In the genomic region with DNA sequence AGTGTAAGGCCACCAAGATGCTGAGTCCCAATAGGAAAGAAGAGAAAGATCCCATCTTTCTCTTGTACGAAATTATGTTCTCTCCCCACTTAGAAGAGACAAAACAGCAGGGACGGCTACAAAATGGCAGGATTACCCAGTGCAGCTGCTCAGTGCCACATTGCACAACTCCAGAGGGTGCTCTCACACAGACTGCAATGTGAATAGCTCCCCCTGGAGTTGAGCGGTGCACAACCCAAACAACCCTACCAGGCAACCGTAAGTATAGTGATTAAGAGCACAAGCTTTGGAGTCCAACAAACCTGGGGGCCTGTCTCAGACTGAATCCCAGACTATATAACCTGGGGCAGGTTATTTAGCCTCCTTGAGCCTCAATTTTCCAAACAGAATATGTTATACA, we compare ENCODE assay signal across 1 cellular context.
TF ChIP-seq lines count a peak whose summit lies in the region.

No MANE protein-coding gene starts in this region.

TF ChIP-seq in HepG2, 621 proteins besides CTCF, POLR2A, EP300 and RAD21 (continued from another document):
- TF ChIP-seq, protein P1, sequence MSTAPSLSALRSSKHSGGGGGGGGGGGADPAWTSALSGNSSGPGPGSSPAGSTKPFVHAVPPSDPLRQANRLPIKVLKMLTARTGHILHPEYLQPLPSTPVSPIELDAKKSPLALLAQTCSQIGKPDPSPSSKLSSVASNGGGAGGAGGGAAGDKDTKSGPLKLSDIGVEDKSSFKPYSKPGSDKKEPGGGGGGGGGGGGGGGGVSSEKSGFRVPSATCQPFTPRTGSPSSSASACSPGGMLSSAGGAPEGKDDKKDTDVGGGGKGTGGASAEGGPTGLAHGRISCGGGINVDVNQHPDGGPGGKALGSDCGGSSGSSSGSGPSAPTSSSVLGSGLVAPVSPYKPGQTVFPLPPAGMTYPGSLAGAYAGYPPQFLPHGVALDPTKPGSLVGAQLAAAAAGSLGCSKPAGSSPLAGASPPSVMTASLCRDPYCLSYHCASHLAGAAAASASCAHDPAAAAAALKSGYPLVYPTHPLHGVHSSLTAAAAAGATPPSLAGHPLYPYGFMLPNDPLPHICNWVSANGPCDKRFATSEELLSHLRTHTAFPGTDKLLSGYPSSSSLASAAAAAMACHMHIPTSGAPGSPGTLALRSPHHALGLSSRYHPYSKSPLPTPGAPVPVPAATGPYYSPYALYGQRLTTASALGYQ (CRISPR knock-in tag; IDR thresholded peaks at IDR 0.05): no peak
- TF ChIP-seq ZFYVE20 (CRISPR knock-in tag; IDR thresholded peaks at IDR 0.05; ENCODE audit: borderline replicate concordance, low read depth) (no peak), ISL2 (CRISPR knock-in tag; IDR thresholded peaks at IDR 0.05) (no peak), TARDBP (CRISPR knock-in tag; IDR thresholded peaks at IDR 0.05) (0 out of 2 replicates have a peak, but pooled peaks have one; percentile 50), ZNF879 (CRISPR knock-in tag; IDR thresholded peaks at IDR 0.05) (no peak), HDAC6 (IDR thresholded peaks at IDR 0.05; ENCODE audit: low read depth, low read length) (no peak), SP1 (IDR thresholded peaks at IDR 0.05) (no peak), SP1 (CRISPR knock-in tag; IDR thresholded peaks at IDR 0.05) (0 out of 2 replicates have a peak, but pooled peaks have one; percentile 25), RXRA (CRISPR knock-in tag; IDR thresholded peaks at IDR 0.05) (peak; percentile 23; the same call in 1 of the 2 replicates), ZNF788 (CRISPR knock-in tag; IDR thresholded peaks at IDR 0.05; ENCODE audit: borderline replicate concordance) (peak; percentile 62; the same call in 1 of the 2 replicates), KDM6A (CRISPR knock-in tag; IDR thresholded peaks at IDR 0.05; ENCODE audit: low read depth) (no peak), ZNF761 (CRISPR knock-in tag; conservative IDR thresholded peaks at IDR 0.05) (no peak), NCOA2 (CRISPR knock-in tag; IDR thresholded peaks at IDR 0.05) (peak; percentile 42), ZNF354B (CRISPR knock-in tag; IDR thresholded peaks at IDR 0.05) (no peak), ZSCAN29 (CRISPR knock-in tag; conservative IDR thresholded peaks at IDR 0.05) (no peak), THAP11 (CRISPR knock-in tag; IDR thresholded peaks at IDR 0.05) (peak; percentile 49), ZFP41 (CRISPR knock-in tag; IDR thresholded peaks at IDR 0.05; ENCODE audit: borderline replicate concordance) (no peak), HOXA5 (CRISPR knock-in tag; IDR thresholded peaks at IDR 0.05) (no peak), ERF (CRISPR knock-in tag; IDR thresholded peaks at IDR 0.05) (peak; percentile 66; the same call in 1 of the 2 replicates), SYNCRIP (IDR thresholded peaks at IDR 0.05; ENCODE audit: insufficient read depth, low read depth, low read length) (no peak), IKZF1 (IDR thresholded peaks at IDR 0.05) (no peak), ZNF780A (CRISPR knock-in tag; IDR thresholded peaks at IDR 0.05) (no peak), ZFP1 (CRISPR knock-in tag; IDR thresholded peaks at IDR 0.05) (0 out of 2 replicates have a peak, but pooled peaks have one; percentile 72), MAF1 (CRISPR knock-in tag; IDR thresholded peaks at IDR 0.05; ENCODE audit: borderline replicate concordance) (no peak), ZNF768 (CRISPR knock-in tag; IDR thresholded peaks at IDR 0.05) (no peak; the same call in 1 of the 2 replicates), NR2F6 (IDR thresholded peaks at IDR 0.05) (no peak), NR2F6 (CRISPR knock-in tag; IDR thresholded peaks at IDR 0.05) (peak; percentile 72; the same call in 1 of the 2 replicates), FOXC1 (CRISPR knock-in tag; IDR thresholded peaks at IDR 0.05; ENCODE audit: borderline replicate concordance) (no peak), HOXA9 (CRISPR knock-in tag; IDR thresholded peaks at IDR 0.05; ENCODE audit: borderline replicate concordance) (no peak)
- TF ChIP-seq, protein P2, sequence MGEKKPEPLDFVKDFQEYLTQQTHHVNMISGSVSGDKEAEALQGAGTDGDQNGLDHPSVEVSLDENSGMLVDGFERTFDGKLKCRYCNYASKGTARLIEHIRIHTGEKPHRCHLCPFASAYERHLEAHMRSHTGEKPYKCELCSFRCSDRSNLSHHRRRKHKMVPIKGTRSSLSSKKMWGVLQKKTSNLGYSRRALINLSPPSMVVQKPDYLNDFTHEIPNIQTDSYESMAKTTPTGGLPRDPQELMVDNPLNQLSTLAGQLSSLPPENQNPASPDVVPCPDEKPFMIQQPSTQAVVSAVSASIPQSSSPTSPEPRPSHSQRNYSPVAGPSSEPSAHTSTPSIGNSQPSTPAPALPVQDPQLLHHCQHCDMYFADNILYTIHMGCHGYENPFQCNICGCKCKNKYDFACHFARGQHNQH (CRISPR knock-in tag; IDR thresholded peaks at IDR 0.05): peak; percentile 57; the same call in 1 of the 2 replicates
- TF ChIP-seq, protein P3, sequence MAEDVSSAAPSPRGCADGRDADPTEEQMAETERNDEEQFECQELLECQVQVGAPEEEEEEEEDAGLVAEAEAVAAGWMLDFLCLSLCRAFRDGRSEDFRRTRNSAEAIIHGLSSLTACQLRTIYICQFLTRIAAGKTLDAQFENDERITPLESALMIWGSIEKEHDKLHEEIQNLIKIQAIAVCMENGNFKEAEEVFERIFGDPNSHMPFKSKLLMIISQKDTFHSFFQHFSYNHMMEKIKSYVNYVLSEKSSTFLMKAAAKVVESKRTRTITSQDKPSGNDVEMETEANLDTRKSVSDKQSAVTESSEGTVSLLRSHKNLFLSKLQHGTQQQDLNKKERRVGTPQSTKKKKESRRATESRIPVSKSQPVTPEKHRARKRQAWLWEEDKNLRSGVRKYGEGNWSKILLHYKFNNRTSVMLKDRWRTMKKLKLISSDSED (CRISPR knock-in tag; IDR thresholded peaks at IDR 0.05): no peak
- TF ChIP-seq, protein P4, sequence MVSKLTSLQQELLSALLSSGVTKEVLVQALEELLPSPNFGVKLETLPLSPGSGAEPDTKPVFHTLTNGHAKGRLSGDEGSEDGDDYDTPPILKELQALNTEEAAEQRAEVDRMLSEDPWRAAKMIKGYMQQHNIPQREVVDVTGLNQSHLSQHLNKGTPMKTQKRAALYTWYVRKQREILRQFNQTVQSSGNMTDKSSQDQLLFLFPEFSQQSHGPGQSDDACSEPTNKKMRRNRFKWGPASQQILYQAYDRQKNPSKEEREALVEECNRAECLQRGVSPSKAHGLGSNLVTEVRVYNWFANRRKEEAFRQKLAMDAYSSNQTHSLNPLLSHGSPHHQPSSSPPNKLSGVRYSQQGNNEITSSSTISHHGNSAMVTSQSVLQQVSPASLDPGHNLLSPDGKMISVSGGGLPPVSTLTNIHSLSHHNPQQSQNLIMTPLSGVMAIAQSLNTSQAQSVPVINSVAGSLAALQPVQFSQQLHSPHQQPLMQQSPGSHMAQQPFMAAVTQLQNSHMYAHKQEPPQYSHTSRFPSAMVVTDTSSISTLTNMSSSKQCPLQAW (CRISPR knock-in tag; IDR thresholded peaks at IDR 0.05): no peak
- TF ChIP-seq, protein P5, sequence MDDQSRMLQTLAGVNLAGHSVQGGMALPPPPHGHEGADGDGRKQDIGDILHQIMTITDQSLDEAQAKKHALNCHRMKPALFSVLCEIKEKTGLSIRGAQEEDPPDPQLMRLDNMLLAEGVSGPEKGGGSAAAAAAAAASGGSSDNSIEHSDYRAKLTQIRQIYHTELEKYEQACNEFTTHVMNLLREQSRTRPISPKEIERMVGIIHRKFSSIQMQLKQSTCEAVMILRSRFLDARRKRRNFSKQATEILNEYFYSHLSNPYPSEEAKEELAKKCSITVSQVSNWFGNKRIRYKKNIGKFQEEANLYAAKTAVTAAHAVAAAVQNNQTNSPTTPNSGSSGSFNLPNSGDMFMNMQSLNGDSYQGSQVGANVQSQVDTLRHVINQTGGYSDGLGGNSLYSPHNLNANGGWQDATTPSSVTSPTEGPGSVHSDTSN (CRISPR knock-in tag; IDR thresholded peaks at IDR 0.05; ENCODE audit: borderline replicate concordance): no peak
- TF ChIP-seq, protein P6, sequence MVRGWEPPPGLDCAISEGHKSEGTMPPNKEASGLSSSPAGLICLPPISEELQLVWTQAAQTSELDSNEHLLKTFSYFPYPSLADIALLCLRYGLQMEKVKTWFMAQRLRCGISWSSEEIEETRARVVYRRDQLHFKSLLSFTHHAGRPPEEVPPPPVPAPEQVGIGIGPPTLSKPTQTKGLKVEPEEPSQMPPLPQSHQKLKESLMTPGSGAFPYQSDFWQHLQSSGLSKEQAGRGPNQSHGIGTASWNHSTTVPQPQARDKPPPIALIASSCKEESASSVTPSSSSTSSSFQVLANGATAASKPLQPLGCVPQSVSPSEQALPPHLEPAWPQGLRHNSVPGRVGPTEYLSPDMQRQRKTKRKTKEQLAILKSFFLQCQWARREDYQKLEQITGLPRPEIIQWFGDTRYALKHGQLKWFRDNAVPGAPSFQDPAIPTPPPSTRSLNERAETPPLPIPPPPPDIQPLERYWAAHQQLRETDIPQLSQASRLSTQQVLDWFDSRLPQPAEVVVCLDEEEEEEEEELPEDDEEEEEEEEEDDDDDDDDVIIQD (CRISPR knock-in tag; IDR thresholded peaks at IDR 0.05; ENCODE audit: low read depth): no peak
- TF ChIP-seq, protein P7, sequence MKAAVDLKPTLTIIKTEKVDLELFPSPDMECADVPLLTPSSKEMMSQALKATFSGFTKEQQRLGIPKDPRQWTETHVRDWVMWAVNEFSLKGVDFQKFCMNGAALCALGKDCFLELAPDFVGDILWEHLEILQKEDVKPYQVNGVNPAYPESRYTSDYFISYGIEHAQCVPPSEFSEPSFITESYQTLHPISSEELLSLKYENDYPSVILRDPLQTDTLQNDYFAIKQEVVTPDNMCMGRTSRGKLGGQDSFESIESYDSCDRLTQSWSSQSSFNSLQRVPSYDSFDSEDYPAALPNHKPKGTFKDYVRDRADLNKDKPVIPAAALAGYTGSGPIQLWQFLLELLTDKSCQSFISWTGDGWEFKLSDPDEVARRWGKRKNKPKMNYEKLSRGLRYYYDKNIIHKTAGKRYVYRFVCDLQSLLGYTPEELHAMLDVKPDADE (CRISPR knock-in tag; IDR thresholded peaks at IDR 0.05): no peak
